ENCODE assay signal across 31 cellular contexts in the genomic region with DNA sequence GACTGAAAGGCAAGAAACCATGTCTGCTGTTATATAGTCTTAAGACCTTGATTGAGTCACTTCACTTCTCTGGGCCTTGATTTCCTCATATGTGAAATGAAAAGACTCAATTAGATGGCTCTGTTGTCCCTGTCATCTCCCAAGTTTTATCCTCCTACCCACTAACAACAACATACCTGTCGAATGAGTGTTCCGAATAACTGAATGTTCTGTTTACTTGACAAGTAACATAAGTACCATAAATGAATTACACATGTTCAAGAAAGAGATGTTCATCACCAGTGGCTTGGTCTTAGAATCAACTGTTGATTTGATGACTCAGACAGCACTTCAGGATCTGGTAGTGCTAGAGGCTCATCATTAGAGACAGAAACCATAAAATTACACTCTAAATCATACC.
DNase-seq lines count a peak whose midpoint lies in the region; ATAC-seq, FAIRE-seq and TF ChIP-seq lines count a peak whose summit lies in the region.
"Had no signal": no experiment of that assay in that cellular context is flagged by ENCODE, and none has a peak within 500 bp of the region (broad histone marks: within the 10 kb centered on the region; RNA-seq: fewer than 3 reads in every experiment).

No MANE protein-coding gene starts in this region.

- POLR2A ChIA-PET in A549 (lab: Yijun Ruan, JAX) = interaction anchor here (0.5 kb wide), 1 partner anchor 925 kb away, joined by 3 read pairs; no protein-coding TSS in a partner anchor

- H3K4me1 ChIP-seq in A549 (no peaks in the 10 kb centered on the region), RWPE2 (ENCODE audit: insufficient read depth, poor library complexity, severe bottlenecking) (peaks cover 40% of the 10 kb centered on the region)
- H3K4me1 ChIP-seq: BLaER1, heart left ventricle, lower lobe of right lung, vagina had no signal

- H3K9me3 ChIP-seq in A549 = no peaks in the 10 kb centered on the region
- no peaks in the 10 kb centered on the region for H3K9me3 ChIP-seq in RWPE2 (ENCODE audit: severe bottlenecking)
- H3K9me3 ChIP-seq: BLaER1, heart left ventricle, lower lobe of right lung, mucosa of descending colon, thoracic aorta, vagina had no signal

- no peaks in the 10 kb centered on the region for H3K36me3 ChIP-seq in RWPE2 (ENCODE audit: low read depth)
- H3K36me3 ChIP-seq: BLaER1, heart left ventricle, lower lobe of right lung, thoracic aorta, vagina had no signal

- TF ChIP-seq CTCF in A549 (IDR thresholded peaks at IDR 0.05) (no peak), RWPE2 (IDR thresholded peaks at IDR 0.05; ENCODE audit: poor library complexity, severe bottlenecking) (no peak), fibroblast of villous mesenchyme (IDR thresholded peaks at IDR 0.05; ENCODE audit: insufficient read depth, low read depth, low read length) (no peak)

- H3K4me3 ChIP-seq in A549 = no peak overlapping the region
- H3K4me3 ChIP-seq in RWPE2 (ENCODE audit: severe bottlenecking) = no peak overlapping the region
- no peak overlapping the region for H3K4me3 ChIP-seq in fibroblast of villous mesenchyme (ENCODE audit: low read depth, low read length)
- H3K4me3 ChIP-seq: BLaER1, GM12878, heart left ventricle, K562, lower lobe of right lung, mucosa of descending colon, skin epidermis, thoracic aorta, vagina had no signal

- no peak for TF ChIP-seq RAD21 in A549 (conservative IDR thresholded peaks at IDR 0.05 in 1 of 2, IDR thresholded peaks at IDR 0.05 in 1 of 2)

- ATAC-seq in A549 (no peak), RWPE2 (ENCODE audit: low read depth) (peak; percentile 62), GM18498 (IDR thresholded peaks at IDR 0.05; ENCODE audit: unreplicated experiment) (no peak)
- ATAC-seq: activated T-cell treated with anti-CD3 and anti-CD28 coated beads, Interleukin-2, amount 50 U/mL, for 4 hours; GM12878; heart left ventricle; K562; lower lobe of right lung; natural killer cell treated with Interleukin-12 subunit alpha and Interleukin-12 subunit beta and Interleukin-15 and Interleukin-18, amount 100 ng/mL, for 72 hours; stimulated activated naive CD8-positive, alpha-beta T cell treated with anti-CD3 and anti-CD28 coated beads, Interleukin-15, Interleukin-2, amounts not matched to agents 100 U/mL and 50 U/mL, for 24 hours; WTC11 had no signal

- no peak for TF ChIP-seq POLR2A in A549 (IDR thresholded peaks at IDR 0.05; ENCODE audit: low read length)

- DNase-seq in A549 (ENCODE audit: low read depth in 1 of 2, low spot score in 1 of 2) (no peak), EH (ENCODE audit: low read depth) (peak; percentile 7), RWPE2 (ENCODE audit: low spot score) (no peak), fibroblast of villous mesenchyme (ENCODE audit: low read depth) (peak; percentile 6), EL (no peak), NCI-H2171 treated with DMSO at 0.1 percent for 48 hours (lab: John Stamatoyannopoulos, UW) (no peak), SW480 (ENCODE audit: low spot score) (no peak)
- DNase-seq: activated CD4-positive, alpha-beta T cell treated with anti-CD3 and anti-CD28 coated beads, Interleukin-2, amount 10 ng/mL, durations not matched to agents 7 days and 5 days; activated gamma-delta T cell treated with Interleukin-2 at 50 U/mL for 16 hours; activated T-cell treated with anti-CD3 and anti-CD28 coated beads, Interleukin-2, amount 50 U/mL, for 4 hours; central memory CD4-positive, alpha-beta T cell; DND-41; heart left ventricle; lower lobe of right lung; MM.1S; NCI-H1417 treated with DMSO at 0.1 percent for 48 hours; stimulated activated naive CD8-positive, alpha-beta T cell treated with anti-CD3 and anti-CD28 coated beads, Interleukin-15, Interleukin-2, amounts not matched to agents 100 U/mL and 50 U/mL, for 24 hours; T1000 had no signal

- TF ChIP-seq EP300 in A549 (IDR thresholded peaks at IDR 0.05) = no peak

- H3K27ac ChIP-seq in A549 = no peak overlapping the region
- H3K27ac ChIP-seq in RWPE2 (ENCODE audit: poor library complexity, severe bottlenecking) = peak overlapping the region; percentile 91
- H3K27ac ChIP-seq: BLaER1, heart left ventricle, lower lobe of right lung, skin epidermis, thoracic aorta, vagina had no signal

- CTCF ChIA-PET in A549 (lab: Yijun Ruan, JAX) = interaction anchor here (1.1 kb wide), 1 partner anchor 11 kb away, joined by 3 read pairs; no protein-coding TSS in a partner anchor

- H3K27me3 ChIP-seq in RWPE2 (ENCODE audit: insufficient read depth, poor library complexity, severe bottlenecking) = no peaks in the 10 kb centered on the region
- H3K27me3 ChIP-seq: BLaER1, vagina had no signal

- 22% methylated on average over 2 of the region's 2 CpGs for WGBS in A549 (ENCODE audit: missing lambda C conversion rate)

- no peak overlapping the region for H3K4me2 ChIP-seq in A549
- H3K4me2 ChIP-seq: BLaER1 had no signal

- peak; percentile 65 for FAIRE-seq in A549 (lab: Jason Lieb, UNC)
- FAIRE-seq: astrocyte, GM12878, H1, HTR-8/SVneo, K562 had no signal

TF ChIP-seq in A549, 52 proteins besides CTCF, POLR2A, EP300 and RAD21:
- no peak for TF ChIP-seq CBX8 (IDR thresholded peaks at IDR 0.05)
- no peak for TF ChIP-seq RFX5 (IDR thresholded peaks at IDR 0.05)
- no peak for TF ChIP-seq ZSCAN20 (CRISPR knock-in tag; IDR thresholded peaks at IDR 0.05)

Comparison
In these comparisons a context has a peak if more than half of its experiments do, and no peak if none do; other contexts are left out.
1. DNase-seq: peak in EH (single experiment) and fibroblast of villous mesenchyme (single experiment); none in A549 (0 of 2), RWPE2 (single experiment), EL (single experiment), NCI-H2171 treated with DMSO at 0.1 percent for 48 hours (single experiment) and SW480 (single experiment).